8 cellular contexts compared by ENCODE assay signal in genomic region chr19:7652061-7652641, GRCh38. TPM values are rescaled to one million over a fixed set of nuclear protein-coding genes. Genes with fewer than 3 reads are reported as not detected.
DNase-seq lines count a peak whose midpoint lies in the region; ATAC-seq and TF ChIP-seq lines count a peak whose summit lies in the region.

No MANE protein-coding gene starts in this region.

- H3K9me3 ChIP-seq in A673 (ENCODE audit: low read depth, low read length, poor library complexity, severe bottlenecking): no peaks in the 10 kb centered on the region
- H3K9me3 ChIP-seq in WERI-Rb-1 (ENCODE audit: severe bottlenecking): no peaks in the 10 kb centered on the region
- H3K9me3 ChIP-seq in smooth muscle cell (replicated peaks; ENCODE audit: low read depth): no peaks in the 10 kb centered on the region

- peaks cover 11 to 15% of the 10 kb centered on the region in 2 donors for H3K4me1 Mint-ChIP-seq in immature natural killer cell

- H3F3A ChIP-seq in smooth muscle cell (ENCODE audit: low read depth): no peaks in the 10 kb centered on the region

- H3K4me3 Mint-ChIP-seq in immature natural killer cell: peak overlapping the region; percentile 78 to 90 (median 84)

- no peaks in the 10 kb centered on the region for H3K36me3 ChIP-seq in A673 (ENCODE audit: insufficient read depth, low read length, poor library complexity, severe bottlenecking)
- no peaks in the 10 kb centered on the region for H3K36me3 ChIP-seq in WERI-Rb-1
- H3K36me3 ChIP-seq in smooth muscle cell (ENCODE audit: low read depth): no peaks in the 10 kb centered on the region

- H3K4me3 ChIP-seq in A673 (ENCODE audit: low read depth, low read length, poor library complexity, severe bottlenecking) (peak overlapping the region; percentile 20), WERI-Rb-1 (ENCODE audit: low read depth, low read length) (peak overlapping the region; percentile 26), smooth muscle cell (peak overlapping the region; percentile 19)

- no peaks in the 10 kb centered on the region for H3K36me3 Mint-ChIP-seq in immature natural killer cell

- H3K27me3 Mint-ChIP-seq in immature natural killer cell (ENCODE audit: low read depth in 3 of 3): peaks cover 3 to 8% (median 4%) of the 10 kb centered on the region in 3 donors

- no TSS peak for BruUV-seq in A673 (replicated peaks; lab: Mats Ljungman, UMichigan)

- no peaks in the 10 kb centered on the region for H3K4me1 ChIP-seq in A673 (ENCODE audit: insufficient read depth, low read length, poor library complexity, severe bottlenecking)
- H3K4me1 ChIP-seq in smooth muscle cell (ENCODE audit: low read depth): no peaks in the 10 kb centered on the region

- DNase-seq in A673 (ENCODE audit: low spot score): peak; percentile 76
- DNase-seq in NCI-H2171 treated with DMSO at 0.1 percent for 48 hours (lab: John Stamatoyannopoulos, UW): peak; percentile 88
- DNase-seq in WERI-Rb-1: peak; percentile 82
- peak; percentile 38 for DNase-seq in brain pericyte (ENCODE audit: low read depth, low spot score)
- DNase-seq in immature natural killer cell: peak; percentile 82 to 84 (median 84)
- peak; percentile 66 for DNase-seq in smooth muscle cell (lab: John Stamatoyannopoulos, UW; ENCODE audit: unreplicated experiment)

- ATAC-seq in GM21576 (IDR thresholded peaks at IDR 0.05; ENCODE audit: unreplicated experiment): peak; percentile 53
- no peak for ATAC-seq in HG02571 (IDR thresholded peaks at IDR 0.05; ENCODE audit: unreplicated experiment)

- H3K9ac ChIP-seq in smooth muscle cell (ENCODE audit: low read depth): no peak overlapping the region

- peak overlapping the region; percentile 77 to 91 (median 86) for H3K27ac Mint-ChIP-seq in immature natural killer cell

- POLR2A ChIA-PET in A673 (lab: Charles Lee; ENCODE audit: low non-redundant PET): no interaction called here

- TF ChIP-seq CTCF in A673 (conservative IDR thresholded peaks at IDR 0.05; ENCODE audit: low read depth, low read length): peak; percentile 97
- peak; percentile 84 for TF ChIP-seq CTCF in WERI-Rb-1 (IDR thresholded peaks at IDR 0.05; ENCODE audit: low read depth, low read length)
- peak; percentile 98 for TF ChIP-seq CTCF in smooth muscle cell (IDR thresholded peaks at IDR 0.05; ENCODE audit: borderline replicate concordance, insufficient read depth, poor library complexity, severe bottlenecking)

- intact Hi-C loops in A673 (cut with micrococcal nuclease; ENCODE audit: unreplicated experiment): loop anchor here (2.0 to 5.0 kb wide), 2 partner anchors 29 to 150 kb away; partner anchors contain the start of gene TRAPPC5

- WGBS in smooth muscle cell (ENCODE audit: low lambda C conversion rate): 12% methylated on average over 28 of the region's 28 CpGs

- H2AFZ ChIP-seq in smooth muscle cell (ENCODE audit: low read depth): peak overlapping the region; percentile 64

- H3K9me3 Mint-ChIP-seq in immature natural killer cell: no peaks in the 10 kb centered on the region

- H3K4me2 ChIP-seq in smooth muscle cell: peak overlapping the region; percentile 82

- H3K27me3 ChIP-seq in A673 (replicated peaks; ENCODE audit: insufficient read depth, low read depth, low read length, poor library complexity) (no peaks in the 10 kb centered on the region), WERI-Rb-1 (ENCODE audit: insufficient read depth, low read depth, severe bottlenecking) (no peaks in the 10 kb centered on the region), smooth muscle cell (ENCODE audit: low read depth) (no peaks in the 10 kb centered on the region)

- H3K27ac ChIP-seq in A673 (ENCODE audit: low read depth, low read length, poor library complexity, severe bottlenecking) (no peak overlapping the region), WERI-Rb-1 (peak overlapping the region; percentile 73), smooth muscle cell (ENCODE audit: low read depth) (no peak overlapping the region)

- no peaks in the 10 kb centered on the region for H4K20me1 ChIP-seq in smooth muscle cell (ENCODE audit: low read depth)

- CTCF ChIA-PET in A673 (lab: Charles Lee): interaction anchor here (0.8 to 1.2 kb wide), 2 partner anchors 25 to 28 kb away, joined by 3 to 15 read pairs; partner anchors contain the start of genes MCEMP1 and TRAPPC5

- no peaks in the 10 kb centered on the region for H3K79me2 ChIP-seq in smooth muscle cell (ENCODE audit: low read depth)

RNA-seq across cellular contexts. Expression of gene STXBP2, which starts 15.2 kb away (rescaled TPM):
- 49.8 and 60.0 TPM in 2 replicates for total RNA-seq in A673 (2021)
- 100 to 1,000 TPM in 2 of 3 donors, 10 to 100 TPM in 1; 73.7 to 115 (median 100) TPM for polyA plus RNA-seq in immature natural killer cell
- 11.6 and 17.8 TPM in 2 replicates for total RNA-seq in smooth muscle cell
- polyA plus RNA-seq in smooth muscle cell: 32.7 and 67.2 TPM in 2 replicates

RNA-seq across cellular contexts. Expression of gene RETN, which starts 16.7 kb away (rescaled TPM):
- total RNA-seq in A673 (2021) (not detected in 2 replicates), smooth muscle cell (not detected in 2 replicates)
- polyA plus RNA-seq in immature natural killer cell (1 to 10 TPM in 1 of 3 donors, not detected in 2; 1.4 TPM), smooth muscle cell (not detected in 2 replicates)

RNA-seq across cellular contexts. Expression of gene PCP2, which starts 18.6 kb away (rescaled TPM):
- total RNA-seq in A673 (2021) (not detected in 2 replicates), smooth muscle cell (not detected in 2 replicates)
- polyA plus RNA-seq in immature natural killer cell (under 1 TPM in 1 of 3 donors, not detected in 2; 0.58 TPM), smooth muscle cell (0.35 and 0.56 TPM in 2 replicates)

RNA-seq across cellular contexts. Expression of gene PET100, which starts 22.6 kb away (rescaled TPM):
- total RNA-seq in A673 (2021): 129 and 130 TPM in 2 replicates
- polyA plus RNA-seq in immature natural killer cell: 100 to 1,000 TPM; 107 to 376 (median 255) TPM
- total RNA-seq in smooth muscle cell: 14.5 and 22.1 TPM in 2 replicates
- 354 and 386 TPM in 2 replicates for polyA plus RNA-seq in smooth muscle cell

RNA-seq across cellular contexts. Expression of gene XAB2, which starts 22.8 kb away (rescaled TPM):
- total RNA-seq in A673 (2021) (46.8 and 50.4 TPM in 2 replicates), smooth muscle cell (26.9 and 36.3 TPM in 2 replicates)
- polyA plus RNA-seq in immature natural killer cell (10 to 100 TPM in 2 of 3 donors, 1 to 10 TPM in 1; 5.5 to 13.3 (median 12.4) TPM), smooth muscle cell (26.9 and 34.2 TPM in 2 replicates)

Comparison
In these comparisons a context has a peak if more than half of its experiments do, and no peak if none do; other contexts are left out.
1. DNase-seq: peak in every context shown above with its lines; median percentile 88 in NCI-H2171 treated with DMSO at 0.1 percent for 48 hours; 84 in immature natural killer cell; 82 in WERI-Rb-1; 76 in A673; 66 in smooth muscle cell; 38 in brain pericyte.